Comparison of ENCODE assay signal across 18 cellular contexts in genomic region chr5:133635051-133635450, GRCh38. TPM values are rescaled to one million over a fixed set of nuclear protein-coding genes. Genes with fewer than 3 reads are reported as not detected.
DNase-seq lines count a peak whose midpoint lies in the region; ATAC-seq, FAIRE-seq and TF ChIP-seq lines count a peak whose summit lies in the region.
"Had no signal": no experiment of that assay in that cellular context is flagged by ENCODE, and none has a peak within 500 bp of the region (broad histone marks: within the 10 kb centered on the region; RNA-seq: fewer than 3 reads in every experiment).

No MANE protein-coding gene starts in this region.

- DNase-seq in A172 (ENCODE audit: low spot score) (peak; percentile 79), GM23248 (peak; percentile 47), SK-MEL-5 (ENCODE audit: low read depth, low spot score) (peak; percentile 42), foreskin keratinocyte (peak; percentile 77 to 84), Karpas-422 (no peak), globus pallidus (ENCODE audit: low spot score) (no peak), frontal cortex (ENCODE audit: low spot score in 2 of 2) (no peak), amygdala (lab: John Stamatoyannopoulos, UW) (no peak)
- DNase-seq: activated B cell treated with CpG ODN at 0.5 μM for 24 hours; activated CD8-positive, alpha-beta memory T cell treated with anti-CD3 and anti-CD28 coated beads, Interleukin-2, amount 50 U/mL, for 48 hours; adrenal gland; DND-41; endodermal cell; NCI-H82; stimulated activated CD4-positive, alpha-beta T cell treated with anti-CD3 and anti-CD28 coated beads, Interleukin-15, amount 100 ng/mL, for 24 hours had no signal

- ATAC-seq in foreskin keratinocyte: peak; percentile 93
- ATAC-seq: HCT116 had no signal

- H3K9ac ChIP-seq in GM23248: no peak overlapping the region
- H3K9ac ChIP-seq in Karpas-422 (ENCODE audit: low read length): no peak overlapping the region

- H3K4me3 ChIP-seq in GM23248: no peak overlapping the region
- no peak overlapping the region for H3K4me3 ChIP-seq in Karpas-422 (ENCODE audit: low read length)
- H3K4me3 ChIP-seq: adrenal gland, SK-N-MC had no signal

- no peak for FAIRE-seq in frontal cortex (lab: Jason Lieb, UNC)

- no peak overlapping the region for H3K27ac ChIP-seq in GM23248
- no peak overlapping the region for H3K27ac ChIP-seq in foreskin keratinocyte
- no peak overlapping the region for H3K27ac ChIP-seq in Karpas-422 (ENCODE audit: low read length)
- H3K27ac ChIP-seq: adrenal gland, SK-N-MC had no signal

- no peaks in the 10 kb centered on the region for H3K27me3 ChIP-seq in GM23248 (replicated peaks; ENCODE audit: insufficient read depth)
- H3K27me3 ChIP-seq in foreskin keratinocyte: peaks cover 13% of the 10 kb centered on the region
- H3K27me3 ChIP-seq in Karpas-422 (ENCODE audit: low read length): no peaks in the 10 kb centered on the region
- H3K27me3 ChIP-seq: adrenal gland had no signal

- TF ChIP-seq CTCF in foreskin keratinocyte (conservative IDR thresholded peaks at IDR 0.05): peak; percentile 39

- in situ Hi-C loops in GM23248 (cut with MboI): no loop called here
- in situ Hi-C loops in SK-MEL-5 (cut with HindIII; ENCODE audit: low pct_unique_long_range_greater_than_20kb, low sequenced_read_pairs): no loop called here

- no peaks in the 10 kb centered on the region for H3K36me3 ChIP-seq in GM23248 (ENCODE audit: low read depth)
- no peaks in the 10 kb centered on the region for H3K36me3 ChIP-seq in Karpas-422 (ENCODE audit: insufficient read depth, low read length)
- H3K36me3 ChIP-seq: adrenal gland had no signal

- H4K20me1 ChIP-seq in GM23248 (ENCODE audit: insufficient read depth) (no peaks in the 10 kb centered on the region), Karpas-422 (ENCODE audit: insufficient read depth, low read depth, low read length) (no peaks in the 10 kb centered on the region)

- no peak overlapping the region for H2AFZ ChIP-seq in GM23248
- no peak overlapping the region for H2AFZ ChIP-seq in Karpas-422 (ENCODE audit: low read length)

- no peaks in the 10 kb centered on the region for H3F3A ChIP-seq in GM23248 (ENCODE audit: insufficient read depth)

- H3K4me2 ChIP-seq in GM23248 (ENCODE audit: unreplicated experiment) (no peak overlapping the region), Karpas-422 (ENCODE audit: low read depth, low read length, poor library complexity, severe bottlenecking) (no peak overlapping the region)

- no peaks in the 10 kb centered on the region for H3K9me2 ChIP-seq in GM23248 (ENCODE audit: insufficient read depth)
- no peaks in the 10 kb centered on the region for H3K9me2 ChIP-seq in Karpas-422 (replicated peaks; ENCODE audit: insufficient read depth, low read length)

- H3K79me2 ChIP-seq in GM23248 (ENCODE audit: insufficient read depth) (no peaks in the 10 kb centered on the region), Karpas-422 (ENCODE audit: low read length) (no peaks in the 10 kb centered on the region)

- WGBS in GM23248 (ENCODE audit: low coverage in 1 of 2, low lambda C conversion rate in 2 of 2, missing lambda C conversion rate in 2 of 2), 2 experiments: 0% methylated on average over 1 of the region's 1 CpG

- H3K4me1 ChIP-seq in GM23248 (ENCODE audit: insufficient read depth) (no peaks in the 10 kb centered on the region), foreskin keratinocyte (peaks cover 5% of the 10 kb centered on the region), Karpas-422 (ENCODE audit: low read length) (peaks cover 6% of the 10 kb centered on the region)
- H3K4me1 ChIP-seq: adrenal gland had no signal

- H3K9me3 ChIP-seq in GM23248 (ENCODE audit: low read depth): no peaks in the 10 kb centered on the region
- H3K9me3 ChIP-seq in Karpas-422 (ENCODE audit: low read length): no peaks in the 10 kb centered on the region
- H3K9me3 ChIP-seq: adrenal gland had no signal

RNA-seq across cellular contexts. Expression of gene FSTL4, which starts 22.7 kb away (rescaled TPM):
- 0.10 and 1.1 TPM in 2 replicates for total RNA-seq in A172 (2014; rRNA removed; shearing (Covaris generic))
- not detected in 2 replicates for total RNA-seq in GM23248 (2014; rRNA removed; shearing (Covaris generic))
- polyA plus RNA-seq in GM23248 (2016; fragmentation: Nextera tagmentation; extraction: Ambion mirVana) (not detected in 2 replicates), foreskin keratinocyte (0.29 and 0.59 TPM in 2 replicates)
- 2.1 and 3.6 TPM in 2 replicates for total RNA-seq in SK-MEL-5 (2014; rRNA removed; shearing (Covaris generic))
- polyA plus RNA-seq in SK-MEL-5 (2015; cell fraction: cytosol; rRNA removed): 1.3 and 1.5 TPM in 2 replicates
- polyA plus RNA-seq in SK-MEL-5 (2015; cell fraction: nucleus; rRNA removed): 0.66 and 2.1 TPM in 2 replicates
- total RNA-seq in foreskin keratinocyte (0.39 and 0.44 TPM in 2 replicates), frontal cortex (0.82 TPM)
- not detected in 2 replicates for total RNA-seq in Karpas-422 (2014; rRNA removed; shearing (Covaris generic); ENCODE audit: low replicate concordance)
- total RNA-seq: osteocyte had no signal

Comparison
In these comparisons a context has a peak if more than half of its experiments do, and no peak if none do; other contexts are left out.
1. DNase-seq: peak in A172 (single experiment), GM23248 (single experiment), SK-MEL-5 (single experiment) and foreskin keratinocyte (2 of 2); none in Karpas-422 (single experiment), globus pallidus (single experiment), frontal cortex (0 of 2) and amygdala (0 of 56).